Comparison of ENCODE assay signal across 14 cellular contexts in genomic region chr9:2026598-2026997, GRCh38. TPM values are rescaled to one million over a fixed set of nuclear protein-coding genes. Genes with fewer than 3 reads are reported as not detected.
A peak's percentile ranks its signal among the peaks of the same experiment; 100 is the strongest.
DNase-seq lines count a peak whose midpoint lies in the region; ATAC-seq and TF ChIP-seq lines count a peak whose summit lies in the region.
"Had no signal": no experiment of that assay in that cellular context is flagged by ENCODE, and none has a peak within 500 bp of the region (broad histone marks: within the 10 kb centered on the region; RNA-seq: fewer than 3 reads in every experiment).

No MANE protein-coding gene starts in this region.

- DNase-seq in left ventricle myocardium inferior (no peak), Right ventricle myocardium inferior (ENCODE audit: missing footprints) (no peak), lower lobe of right lung (no peak), uterus (no peak), coronary artery (ENCODE audit: low spot score) (no peak)
- DNase-seq in activated CD4-positive, alpha-beta memory T cell treated with anti-CD3 and anti-CD28 coated beads for 36 hours: no peak
- DNase-seq: activated effector memory CD4-positive, alpha-beta T cell treated with Interleukin-2 at 50 U/mL for 16 hours; caudate nucleus; NCI-H146; NCI-H774; SHP77 treated with DMSO at 0.1 percent for 48 hours had no signal

- POLR2A ChIA-PET in activated CD4-positive, alpha-beta memory T cell treated with anti-CD3 and anti-CD28 coated beads for 36 hours (lab: Charles Lee): interaction anchor here (0.6 to 2.3 kb wide), 5 partner anchors 9 to 177 kb away, joined by 3 to 7 read pairs (median 4); no protein-coding TSS in a partner anchor

- H3K27ac Mint-ChIP-seq in activated CD4-positive, alpha-beta memory T cell treated with anti-CD3 and anti-CD28 coated beads for 36 hours: peak overlapping the region; percentile 68

- no peak for ATAC-seq in Right ventricle myocardium inferior
- peak in 1 of 2 donors; percentile 39 for ATAC-seq in lower lobe of right lung
- ATAC-seq in GM21737 (IDR thresholded peaks at IDR 0.05; ENCODE audit: unreplicated experiment): no peak
- no peak for ATAC-seq in GM18520 (IDR thresholded peaks at IDR 0.05; ENCODE audit: unreplicated experiment)
- ATAC-seq: esophagus mucosa had no signal

- no peaks in the 10 kb centered on the region for H3K27me3 ChIP-seq in left ventricle myocardium inferior (ENCODE audit: low read depth)
- H3K27me3 ChIP-seq in lower lobe of right lung (ENCODE audit: low read depth): no peaks in the 10 kb centered on the region
- H3K27me3 ChIP-seq in uterus: no peaks in the 10 kb centered on the region

- H3K4me3 Mint-ChIP-seq in activated CD4-positive, alpha-beta memory T cell treated with anti-CD3 and anti-CD28 coated beads for 36 hours: no peak overlapping the region

- no peak for TF ChIP-seq CTCF in left ventricle myocardium inferior (IDR thresholded peaks at IDR 0.05; ENCODE audit: borderline replicate concordance)
- TF ChIP-seq CTCF in lower lobe of right lung (IDR thresholded peaks at IDR 0.05): no peak
- no peak for TF ChIP-seq CTCF in uterus (IDR thresholded peaks at IDR 0.05)
- no peak for TF ChIP-seq CTCF in coronary artery (IDR thresholded peaks at IDR 0.05)

- H3K9me3 ChIP-seq in left ventricle myocardium inferior (replicated peaks) (no peaks in the 10 kb centered on the region), lower lobe of right lung (no peaks in the 10 kb centered on the region), uterus (no peaks in the 10 kb centered on the region)

- CTCF ChIA-PET in activated CD4-positive, alpha-beta memory T cell treated with anti-CD3 and anti-CD28 coated beads for 36 hours (lab: Charles Lee): no interaction called here

- H3K9me3 Mint-ChIP-seq in activated CD4-positive, alpha-beta memory T cell treated with anti-CD3 and anti-CD28 coated beads for 36 hours: no peaks in the 10 kb centered on the region

- H3K27me3 Mint-ChIP-seq in activated CD4-positive, alpha-beta memory T cell treated with anti-CD3 and anti-CD28 coated beads for 36 hours: no peaks in the 10 kb centered on the region

- peaks cover 91% of the 10 kb centered on the region for H3K4me1 Mint-ChIP-seq in activated CD4-positive, alpha-beta memory T cell treated with anti-CD3 and anti-CD28 coated beads for 36 hours (ENCODE audit: low read depth)

- no peak for TF ChIP-seq POLR2A in uterus (IDR thresholded peaks at IDR 0.05)

- intact Hi-C loops in left ventricle myocardium inferior (cut with micrococcal nuclease): no loop called here
- intact Hi-C loops in Right ventricle myocardium inferior (cut with DNase I): no loop called here
- intact Hi-C loops in activated CD4-positive, alpha-beta memory T cell treated with anti-CD3 and anti-CD28 coated beads for 36 hours (cut with micrococcal nuclease): loop anchor here (2.0 kb wide), 1 partner anchor 14 kb away; no protein-coding TSS in a partner anchor
- intact Hi-C loops in lower lobe of right lung (cut with DNase I): no loop called here
- intact Hi-C loops in uterus (cut with DNase I; ENCODE audit: low total_unique reads): no loop called here

- peaks cover 18% of the 10 kb centered on the region for H3K36me3 Mint-ChIP-seq in activated CD4-positive, alpha-beta memory T cell treated with anti-CD3 and anti-CD28 coated beads for 36 hours

- H3K36me3 ChIP-seq in left ventricle myocardium inferior (peaks cover 16% of the 10 kb centered on the region), lower lobe of right lung (peaks cover 12% of the 10 kb centered on the region), uterus (no peaks in the 10 kb centered on the region)

- peak overlapping the region; percentile 70 for H3K27ac ChIP-seq in left ventricle myocardium inferior (replicated peaks)
- H3K27ac ChIP-seq in lower lobe of right lung: peak overlapping the region; percentile 15
- peak overlapping the region; percentile 40 to 58 for H3K27ac ChIP-seq in uterus
- no peak overlapping the region for H3K27ac ChIP-seq in coronary artery

- peak overlapping the region; percentile 4 for H3K4me3 ChIP-seq in left ventricle myocardium inferior
- H3K4me3 ChIP-seq in lower lobe of right lung: no peak overlapping the region
- H3K4me3 ChIP-seq in uterus: no peak overlapping the region
- H3K4me3 ChIP-seq in coronary artery: no peak overlapping the region

- peaks cover 99% of the 10 kb centered on the region for H3K4me1 ChIP-seq in left ventricle myocardium inferior
- H3K4me1 ChIP-seq in lower lobe of right lung: peaks cover 80% of the 10 kb centered on the region
- H3K4me1 ChIP-seq in uterus: peaks cover 14 to 39% of the 10 kb centered on the region in 2 donors

RNA-seq across cellular contexts. Expression of gene SMARCA2, which starts 11.5 kb away (rescaled TPM):
- total RNA-seq in left ventricle myocardium inferior (98.0 TPM), Right ventricle myocardium inferior (98.4 TPM), lower lobe of right lung (147 TPM), uterus (100 to 1,000 TPM in 3 of 4 donors, 10 to 100 TPM in 1; 51.7 to 251 (median 214) TPM)
- 100 to 1,000 TPM in 1 of 2 experiments, 10 to 100 TPM in 1; 95.1 to 100 TPM for total RNA-seq in activated CD4-positive, alpha-beta memory T cell treated with anti-CD3 and anti-CD28 coated beads for 36 hours

Comparison
In these comparisons a context has a peak if more than half of its experiments do, and no peak if none do; other contexts are left out.
1. H3K27ac ChIP-seq: peak in left ventricle myocardium inferior (single experiment), lower lobe of right lung (single experiment) and uterus (2 of 2); none in coronary artery (0 of 2).